1 cellular context compared by ENCODE assay signal in genomic region chr2:25497862-25498407, GRCh38.
TF ChIP-seq lines count a peak whose summit lies in the region.

No MANE protein-coding gene starts in this region.

TF ChIP-seq in GM12878, 131 proteins besides CTCF, POLR2A, EP300 and RAD21 (continued from another document and continues in another):
- TF ChIP-seq RELB (IDR thresholded peaks at IDR 0.05; ENCODE audit: low read depth) (peak; percentile 64), USF1 (IDR thresholded peaks at IDR 0.05; ENCODE audit: borderline replicate concordance, extremely low read length, insufficient read depth, low read depth, low read length) (no peak), CHD4 (IDR thresholded peaks at IDR 0.05) (no peak), BMI1 (IDR thresholded peaks at IDR 0.05; ENCODE audit: borderline replicate concordance) (peak; percentile 18; the same call in 1 of the 2 replicates), MEF2B (IDR thresholded peaks at IDR 0.05; ENCODE audit: partially characterized antibody, poor library complexity, severe bottlenecking) (peak; percentile 79), SIN3A (IDR thresholded peaks at IDR 0.05; ENCODE audit: low read depth, low read length) (no peak), CEBPB (IDR thresholded peaks at IDR 0.05; ENCODE audit: borderline replicate concordance in 1 of 2, low read depth in 2 of 2, low read length in 2 of 2) (peak in 1 of 2 experiments; percentile 28; a peak in 1 of 4 replicates), EZH2 (IDR thresholded peaks at IDR 0.05; ENCODE audit: borderline replicate concordance, control insufficient read depth, low read depth, low read length) (no peak), MYB (IDR thresholded peaks at IDR 0.05; ENCODE audit: borderline replicate concordance, low read depth, low read length) (no peak), ZNF274 (IDR thresholded peaks at IDR 0.05; ENCODE audit: insufficient read depth, insufficient read length) (no peak), E2F4 (IDR thresholded peaks at IDR 0.05; ENCODE audit: low read depth, low read length) (no peak), SUPT20H (IDR thresholded peaks at IDR 0.05; ENCODE audit: borderline replicate concordance, control insufficient read depth, low read depth, low read length) (no peak), KLF5 (IDR thresholded peaks at IDR 0.05; ENCODE audit: partially characterized antibody) (no peak), PRDM15 (CRISPR knock-in tag; IDR thresholded peaks at IDR 0.05) (no peak), MEF2A (IDR thresholded peaks at IDR 0.05; ENCODE audit: insufficient read depth, low read depth, low read length) (peak; percentile 76), ZNF207 (IDR thresholded peaks at IDR 0.05; ENCODE audit: borderline replicate concordance) (no peak), KDM1A (IDR thresholded peaks at IDR 0.05; ENCODE audit: borderline replicate concordance) (no peak), BRCA1 (IDR thresholded peaks at IDR 0.05; ENCODE audit: low read depth, low read length) (no peak), RBBP5 (conservative IDR thresholded peaks at IDR 0.05) (no peak), NFXL1 (IDR thresholded peaks at IDR 0.05; ENCODE audit: borderline replicate concordance) (no peak), POLR2AphosphoS5 (IDR thresholded peaks at IDR 0.05; ENCODE audit: low read length) (no peak), FOXK2 (IDR thresholded peaks at IDR 0.05) (no peak), ATF7 (IDR thresholded peaks at IDR 0.05; ENCODE audit: low read depth) (peak; percentile 77), CBX3 (IDR thresholded peaks at IDR 0.05; ENCODE audit: borderline replicate concordance, low read depth) (no peak), TCF7 (IDR thresholded peaks at IDR 0.05; ENCODE audit: borderline replicate concordance) (peak; percentile 76; the same call in 1 of the 2 replicates), SIX5 (IDR thresholded peaks at IDR 0.05; ENCODE audit: low read depth, low read length, severe bottlenecking) (no peak), CEBPZ (IDR thresholded peaks at IDR 0.05; ENCODE audit: low read depth, low read length) (no peak), YBX1 (IDR thresholded peaks at IDR 0.05) (no peak), RAD51 (IDR thresholded peaks at IDR 0.05) (no peak), BACH1 (IDR thresholded peaks at IDR 0.05; ENCODE audit: borderline replicate concordance) (no peak), CHD2 (IDR thresholded peaks at IDR 0.05; ENCODE audit: borderline replicate concordance, low read depth, low read length) (no peak), RFX5 (IDR thresholded peaks at IDR 0.05; ENCODE audit: low read depth, low read length) (no peak), SUZ12 (IDR thresholded peaks at IDR 0.05; ENCODE audit: unreplicated experiment) (no peak), RELA (IDR thresholded peaks at IDR 0.05; ENCODE audit: borderline replicate concordance, partially characterized antibody) (no peak), TCF3 (IDR thresholded peaks at IDR 0.05; ENCODE audit: borderline replicate concordance, insufficient read depth, low read depth, low read length) (no peak), ZBED1 (IDR thresholded peaks at IDR 0.05; ENCODE audit: borderline replicate concordance) (no peak; the same call in 1 of the 2 replicates), ZBTB11 (CRISPR knock-in tag; IDR thresholded peaks at IDR 0.05) (no peak), PBX3 (IDR thresholded peaks at IDR 0.05; ENCODE audit: insufficient replicate concordance, low read depth, low read length) (no peak), SMARCA5 (IDR thresholded peaks at IDR 0.05) (no peak), TBL1XR1 (IDR thresholded peaks at IDR 0.05; ENCODE audit: low read depth, low read length) (no peak), ELK1 (IDR thresholded peaks at IDR 0.05; ENCODE audit: low read depth, low read length) (no peak), BHLHE40 (IDR thresholded peaks at IDR 0.05; ENCODE audit: borderline replicate concordance in 1 of 2, low read depth in 2 of 2, low read length in 1 of 2) (peak in 1 of 2 experiments; percentile 49; a peak in 2 of 4 replicates), BCL3 (IDR thresholded peaks at IDR 0.05; ENCODE audit: borderline replicate concordance, insufficient read depth, low read depth, low read length, poor library complexity, severe bottlenecking) (no peak), RB1 (IDR thresholded peaks at IDR 0.05; ENCODE audit: borderline replicate concordance) (no peak), SMC3 (IDR thresholded peaks at IDR 0.05; ENCODE audit: borderline replicate concordance, low read length) (no peak), ZNF384 (IDR thresholded peaks at IDR 0.05; ENCODE audit: borderline replicate concordance, low read depth, low read length) (no peak)
